17 cellular contexts compared by ENCODE assay signal in the genomic region with DNA sequence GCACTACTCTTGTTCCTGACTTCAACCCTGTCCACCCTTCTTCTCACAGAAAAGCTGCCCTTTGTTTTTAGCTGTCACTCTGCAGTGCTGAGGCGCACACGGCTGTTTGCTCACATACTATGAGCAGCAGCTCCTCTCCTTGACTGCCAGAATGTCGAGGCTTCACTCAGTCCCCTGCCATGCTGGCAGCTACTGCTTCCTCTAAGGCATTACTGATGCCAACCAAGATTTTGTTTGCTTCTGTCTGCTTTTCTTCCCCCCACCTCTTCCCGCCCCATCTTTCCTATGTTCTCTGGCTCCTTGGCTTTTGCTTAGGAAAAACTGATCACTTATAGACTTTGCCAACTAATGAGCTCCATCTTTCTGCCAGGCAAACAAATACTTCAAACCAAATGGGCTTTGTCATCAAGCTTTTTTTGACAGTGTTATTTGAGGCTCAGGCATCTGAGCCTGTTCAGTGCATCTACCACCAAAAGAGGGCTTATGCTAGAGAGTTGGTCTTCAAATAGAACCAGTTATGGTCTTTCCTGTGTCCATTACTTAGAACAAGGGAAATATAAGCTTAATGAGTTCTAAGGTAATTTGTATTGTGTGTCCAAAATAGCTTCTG.
DNase-seq lines count a peak whose midpoint lies in the region; ATAC-seq and TF ChIP-seq lines count a peak whose summit lies in the region.
"Had no signal": no experiment of that assay in that cellular context is flagged by ENCODE, and none has a peak within 500 bp of the region (broad histone marks: within the 10 kb centered on the region; RNA-seq: fewer than 3 reads in every experiment).

No MANE protein-coding gene starts in this region.

- H3K27me3 ChIP-seq in cardiac muscle cell (no peaks in the 10 kb centered on the region), right cardiac atrium (ENCODE audit: control insufficient read depth, insufficient read depth) (no peaks in the 10 kb centered on the region), RWPE2 (ENCODE audit: insufficient read depth, poor library complexity, severe bottlenecking) (no peaks in the 10 kb centered on the region), thoracic aorta (replicated peaks; ENCODE audit: insufficient read depth) (no peaks in the 10 kb centered on the region)

- H3K36me3 ChIP-seq in cardiac muscle cell (no peaks in the 10 kb centered on the region), RWPE2 (ENCODE audit: low read depth) (no peaks in the 10 kb centered on the region), thoracic aorta (no peaks in the 10 kb centered on the region)

- H3K4me3 ChIP-seq in cardiac muscle cell (no peak overlapping the region), right cardiac atrium (ENCODE audit: low read length) (no peak overlapping the region), RWPE2 (ENCODE audit: severe bottlenecking) (no peak overlapping the region), thoracic aorta (no peak overlapping the region)

- H3K4me1 ChIP-seq in cardiac muscle cell (ENCODE audit: low read depth) (peaks cover 50% of the 10 kb centered on the region), right cardiac atrium (ENCODE audit: control insufficient read depth, insufficient read depth, low read length) (peaks cover 2% of the 10 kb centered on the region), RWPE2 (ENCODE audit: insufficient read depth, poor library complexity, severe bottlenecking) (peaks cover 51% of the 10 kb centered on the region), thoracic aorta (ENCODE audit: control insufficient read depth in 1 of 2, low read depth in 2 of 2) (peaks cover 3 to 34% of the 10 kb centered on the region in 2 donors)

- no peak for ATAC-seq in right cardiac atrium
- ATAC-seq in RWPE2 (ENCODE audit: low read depth): no peak
- ATAC-seq in thoracic aorta (ENCODE audit: insufficient number of reproducible peaks, low FRiP score, low read depth): peak; percentile 23
- no peak for ATAC-seq in GM18498 (IDR thresholded peaks at IDR 0.05; ENCODE audit: unreplicated experiment)
- ATAC-seq in HG02840 (IDR thresholded peaks at IDR 0.05; ENCODE audit: low FRiP score, unreplicated experiment): no peak
- ATAC-seq: Panc1 had no signal

- intact Hi-C loops in right cardiac atrium (cut with DNase I): no loop called here

- H3K27ac ChIP-seq in cardiac muscle cell (peak overlapping the region; percentile 11), right cardiac atrium (ENCODE audit: low read length) (no peak overlapping the region), RWPE2 (ENCODE audit: poor library complexity, severe bottlenecking) (peak overlapping the region; percentile 97), thoracic aorta (peak overlapping the region; percentile 19 to 29)

- no peak for DNase-seq in cardiac muscle cell (ENCODE audit: low read depth in 1 of 2, low spot score in 1 of 2)
- DNase-seq in right cardiac atrium: no peak
- no peak for DNase-seq in RWPE2 (ENCODE audit: low spot score)
- DNase-seq in fibroblast of peridontal ligament (ENCODE audit: extremely low read depth): peak; percentile 32
- DNase-seq in thoracic aorta (ENCODE audit: low spot score): no peak
- no peak for DNase-seq in NCI-H2081 (lab: John Stamatoyannopoulos, UW)
- DNase-seq: AML-193, DMS79, GOT3, NCI-H1417 treated with DMSO at 0.1 percent for 48 hours, NCI-H446, NCI-H748 treated with DMSO at 0.1 percent for 48 hours, Right ventricle myocardium superior, SK-N-SH had no signal

- H3K9me3 ChIP-seq in cardiac muscle cell (ENCODE audit: low read depth) (no peaks in the 10 kb centered on the region), right cardiac atrium (ENCODE audit: control insufficient read depth, low read length) (no peaks in the 10 kb centered on the region), RWPE2 (ENCODE audit: severe bottlenecking) (no peaks in the 10 kb centered on the region), thoracic aorta (no peaks in the 10 kb centered on the region)
- H3K9me3 ChIP-seq: SK-N-SH had no signal

- TF ChIP-seq CTCF in cardiac muscle cell (IDR thresholded peaks at IDR 0.05; ENCODE audit: low read depth, low read length): no peak
- TF ChIP-seq CTCF in RWPE2 (IDR thresholded peaks at IDR 0.05; ENCODE audit: poor library complexity, severe bottlenecking): no peak
- no peak for TF ChIP-seq CTCF in thoracic aorta (IDR thresholded peaks at IDR 0.05)

- 60% methylated on average over 4 of the region's 4 CpGs for WGBS in right cardiac atrium
